ENCODE assay signal across 1 cellular context in the genomic region with DNA sequence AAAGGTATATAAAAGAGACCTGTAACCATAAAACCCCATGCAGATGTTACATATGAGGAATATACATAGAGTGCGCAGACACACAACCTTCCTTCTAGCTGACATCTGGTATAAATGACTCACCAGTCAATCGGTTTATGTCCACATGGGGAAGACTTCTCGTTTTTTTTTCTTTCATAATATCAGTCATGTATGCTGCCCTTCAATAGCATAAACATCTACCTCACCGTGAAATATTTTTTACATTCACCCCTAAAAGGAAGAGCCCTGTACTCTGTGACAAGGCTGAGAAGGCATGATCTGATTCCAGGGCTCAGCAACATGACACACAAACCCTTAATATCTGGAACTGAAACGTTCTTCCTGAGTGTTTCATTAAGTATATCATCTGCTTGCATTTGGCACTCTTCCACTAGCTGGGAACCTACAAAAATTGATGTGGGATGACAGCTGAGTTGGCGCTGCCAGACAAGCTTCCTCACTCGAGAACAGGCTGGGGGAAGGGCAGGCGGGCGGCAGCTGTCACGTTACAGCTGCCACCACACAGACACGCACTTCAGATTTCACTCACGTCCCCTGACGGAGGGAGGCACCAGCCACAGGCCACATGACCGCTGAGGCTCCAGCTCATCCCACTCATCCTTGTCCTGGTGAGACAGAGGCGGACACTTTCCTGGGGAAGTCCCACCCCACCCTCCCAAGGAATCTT.
A peak's percentile ranks its signal among the peaks of the same experiment; 100 is the strongest.
TF ChIP-seq lines count a peak whose summit lies in the region.

No MANE protein-coding gene starts in this region.

TF ChIP-seq in GM12878, 131 proteins besides CTCF, POLR2A, EP300 and RAD21 (continued from another document):
- TF ChIP-seq MEF2B (IDR thresholded peaks at IDR 0.05; ENCODE audit: partially characterized antibody, poor library complexity, severe bottlenecking) (peak; percentile 52), PAX5 (IDR thresholded peaks at IDR 0.05; ENCODE audit: borderline replicate concordance, low read depth, low read length) (peak; percentile 87; the same call in 1 of the 2 replicates), RAD51 (IDR thresholded peaks at IDR 0.05) (peak; percentile 80), GABPA (IDR thresholded peaks at IDR 0.05; ENCODE audit: low read depth) (no peak), ZNF384 (IDR thresholded peaks at IDR 0.05; ENCODE audit: borderline replicate concordance, low read depth, low read length) (peak; percentile 68)
- TF ChIP-seq, protein P1, sequence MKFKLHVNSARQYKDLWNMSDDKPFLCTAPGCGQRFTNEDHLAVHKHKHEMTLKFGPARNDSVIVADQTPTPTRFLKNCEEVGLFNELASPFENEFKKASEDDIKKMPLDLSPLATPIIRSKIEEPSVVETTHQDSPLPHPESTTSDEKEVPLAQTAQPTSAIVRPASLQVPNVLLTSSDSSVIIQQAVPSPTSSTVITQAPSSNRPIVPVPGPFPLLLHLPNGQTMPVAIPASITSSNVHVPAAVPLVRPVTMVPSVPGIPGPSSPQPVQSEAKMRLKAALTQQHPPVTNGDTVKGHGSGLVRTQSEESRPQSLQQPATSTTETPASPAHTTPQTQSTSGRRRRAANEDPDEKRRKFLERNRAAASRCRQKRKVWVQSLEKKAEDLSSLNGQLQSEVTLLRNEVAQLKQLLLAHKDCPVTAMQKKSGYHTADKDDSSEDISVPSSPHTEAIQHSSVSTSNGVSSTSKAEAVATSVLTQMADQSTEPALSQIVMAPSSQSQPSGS (IDR thresholded peaks at IDR 0.05; ENCODE audit: low read length): peak; percentile 32; the same call in 1 of the 2 replicates
